Comparison of ENCODE assay signal across 19 cellular contexts in genomic region chr6:2229742-2230141, GRCh38. TPM values are rescaled to one million over a fixed set of nuclear protein-coding genes. Genes with fewer than 3 reads are reported as not detected.
DNase-seq lines count a peak whose midpoint lies in the region; ATAC-seq and TF ChIP-seq lines count a peak whose summit lies in the region.
"Had no signal": no experiment of that assay in that cellular context is flagged by ENCODE, and none has a peak within 500 bp of the region (broad histone marks: within the 10 kb centered on the region; RNA-seq: fewer than 3 reads in every experiment).

No MANE protein-coding gene starts in this region.

- TF ChIP-seq RAD21 in Ishikawa (IDR thresholded peaks at IDR 0.05; ENCODE audit: low read depth), result no peak

- H3K9me3 Mint-ChIP-seq in endodermal cell, result no peaks in the 10 kb centered on the region
- no peaks in the 10 kb centered on the region for H3K9me3 Mint-ChIP-seq in activated T-helper 2 cell treated with anti-CD3 and anti-CD28 coated beads, Interferon-gamma antibody, Interleukin-2, Interleukin-4, amounts not matched to agents 10 μg/mL and 5 μg/mL and 100 μg/mL, durations not matched to agents 14 hours and 24 hours and 36 hours
- H3K9me3 Mint-ChIP-seq in activated naive CD4-positive, alpha-beta T cell treated with anti-CD3 and anti-CD28 coated beads, Interleukin-2, amount 50 U/mL, for 72 hours, result no peaks in the 10 kb centered on the region

- TF ChIP-seq CTCF in endodermal cell (conservative IDR thresholded peaks at IDR 0.05), result no peak

- DNase-seq in ELF-1 (ENCODE audit: low read depth, low spot score) (peak; percentile 46), endodermal cell (peak; percentile 75), left kidney (ENCODE audit: low read depth, low spot score) (peak; percentile 43), Kasumi-1 (lab: John Stamatoyannopoulos, UW) (no peak), NCI-H446 (lab: John Stamatoyannopoulos, UW) (no peak)
- DNase-seq in activated T-helper 2 cell treated with anti-CD3 and anti-CD28 coated beads, Interferon-gamma antibody, Interleukin-2, Interleukin-4, amounts not matched to agents 10 μg/mL and 5 μg/mL and 100 μg/mL, durations not matched to agents 14 hours and 24 hours and 36 hours (ENCODE audit: low spot score), result no peak
- no peak for DNase-seq in activated naive CD4-positive, alpha-beta T cell treated with anti-CD3 and anti-CD28 coated beads, Interleukin-2, amount 50 U/mL, for 72 hours (ENCODE audit: low spot score in 2 of 2)
- DNase-seq: GOT3, KG1, NCI-H1048, NCI-H1417, NCI-H1694, NCI-H2029 treated with DMSO at 0.1 percent for 48 hours, NCI-H2171, NCI-H510A treated with DMSO at 0.1 percent for 48 hours, PC-3, SK-N-SH, SW 1271 had no signal

- H3K27ac ChIP-seq in endodermal cell (ENCODE audit: low read depth, low read length), result no peak overlapping the region

- peaks cover 41% of the 10 kb centered on the region for H3K4me1 Mint-ChIP-seq in endodermal cell
- H3K4me1 Mint-ChIP-seq in activated T-helper 2 cell treated with anti-CD3 and anti-CD28 coated beads, Interferon-gamma antibody, Interleukin-2, Interleukin-4, amounts not matched to agents 10 μg/mL and 5 μg/mL and 100 μg/mL, durations not matched to agents 14 hours and 24 hours and 36 hours (ENCODE audit: low read depth), result peaks cover 32% of the 10 kb centered on the region

- no peak for ATAC-seq in activated naive CD4-positive, alpha-beta T cell treated with anti-CD3 and anti-CD28 coated beads, Interleukin-2, amount 50 U/mL, for 72 hours
- ATAC-seq: PC-3 had no signal

- H3K27ac Mint-ChIP-seq in endodermal cell, result peak overlapping the region; percentile 63
- H3K27ac Mint-ChIP-seq in activated T-helper 2 cell treated with anti-CD3 and anti-CD28 coated beads, Interferon-gamma antibody, Interleukin-2, Interleukin-4, amounts not matched to agents 10 μg/mL and 5 μg/mL and 100 μg/mL, durations not matched to agents 14 hours and 24 hours and 36 hours, result no peak overlapping the region
- peak overlapping the region in 1 of 2 donors; percentile 14 for H3K27ac Mint-ChIP-seq in activated naive CD4-positive, alpha-beta T cell treated with anti-CD3 and anti-CD28 coated beads, Interleukin-2, amount 50 U/mL, for 72 hours

- no peak overlapping the region for H3K9ac ChIP-seq in endodermal cell (ENCODE audit: extremely low read depth, low read length, poor library complexity, severe bottlenecking)
- H3K9ac ChIP-seq: SK-N-SH had no signal

- no peak overlapping the region for H3K4me3 ChIP-seq in endodermal cell (ENCODE audit: low read length)

- 80 to 84% methylated on average over 2 to 4 of the region's 4 CpGs for WGBS in endodermal cell (ENCODE audit: insufficient coverage in 1 of 2, insufficient read length in 1 of 2), 2 experiments

- intact Hi-C loops in activated T-helper 2 cell treated with anti-CD3 and anti-CD28 coated beads, Interferon-gamma antibody, Interleukin-2, Interleukin-4, amounts not matched to agents 10 μg/mL and 5 μg/mL and 100 μg/mL, durations not matched to agents 14 hours and 24 hours and 36 hours (cut with micrococcal nuclease), result no loop called here

- H3K4me3 Mint-ChIP-seq in endodermal cell, result no peak overlapping the region
- no peak overlapping the region for H3K4me3 Mint-ChIP-seq in activated T-helper 2 cell treated with anti-CD3 and anti-CD28 coated beads, Interferon-gamma antibody, Interleukin-2, Interleukin-4, amounts not matched to agents 10 μg/mL and 5 μg/mL and 100 μg/mL, durations not matched to agents 14 hours and 24 hours and 36 hours (ENCODE audit: low read depth)

- TF ChIP-seq EP300 in Ishikawa (IDR thresholded peaks at IDR 0.05; ENCODE audit: borderline replicate concordance), result no peak

- no peaks in the 10 kb centered on the region for H3K27me3 ChIP-seq in endodermal cell (ENCODE audit: control insufficient read depth, insufficient read depth, low read length, poor library complexity, severe bottlenecking)

- H3K9me3 ChIP-seq in endodermal cell (ENCODE audit: control insufficient read depth, low read length), result no peaks in the 10 kb centered on the region
- H3K9me3 ChIP-seq: SK-N-SH had no signal

- no peaks in the 10 kb centered on the region for H3K27me3 Mint-ChIP-seq in endodermal cell (ENCODE audit: insufficient read depth)
- no peaks in the 10 kb centered on the region for H3K27me3 Mint-ChIP-seq in activated T-helper 2 cell treated with anti-CD3 and anti-CD28 coated beads, Interferon-gamma antibody, Interleukin-2, Interleukin-4, amounts not matched to agents 10 μg/mL and 5 μg/mL and 100 μg/mL, durations not matched to agents 14 hours and 24 hours and 36 hours (ENCODE audit: low read depth)

- no peaks in the 10 kb centered on the region for H3K36me3 Mint-ChIP-seq in endodermal cell (ENCODE audit: low read depth)
- no peaks in the 10 kb centered on the region for H3K36me3 Mint-ChIP-seq in activated T-helper 2 cell treated with anti-CD3 and anti-CD28 coated beads, Interferon-gamma antibody, Interleukin-2, Interleukin-4, amounts not matched to agents 10 μg/mL and 5 μg/mL and 100 μg/mL, durations not matched to agents 14 hours and 24 hours and 36 hours (ENCODE audit: low read depth)
- peaks cover 0 to 5% of the 10 kb centered on the region in 2 donors for H3K36me3 Mint-ChIP-seq in activated naive CD4-positive, alpha-beta T cell treated with anti-CD3 and anti-CD28 coated beads, Interleukin-2, amount 50 U/mL, for 72 hours

- H3K4me1 ChIP-seq in endodermal cell (ENCODE audit: control insufficient read depth, insufficient read depth, low read length), result peaks cover 6% of the 10 kb centered on the region

- H3K36me3 ChIP-seq in endodermal cell (ENCODE audit: control insufficient read depth, insufficient read depth, low read length), result no peaks in the 10 kb centered on the region

TF ChIP-seq in Ishikawa, 13 proteins besides CTCF, POLR2A, EP300 and RAD21:
- TF ChIP-seq TEAD4 (IDR thresholded peaks at IDR 0.05) (peak; percentile 33; the same call in 1 of the 2 replicates), YY1 (IDR thresholded peaks at IDR 0.05; ENCODE audit: low read depth) (no peak), USF1 (IDR thresholded peaks at IDR 0.05) (no peak), EGR1 (IDR thresholded peaks at IDR 0.05) (no peak)
TF ChIP-seq in Ishikawa: peak in this region for 1.

RNA-seq across cellular contexts. Expression of gene GMDS, which starts 15.7 kb away (rescaled TPM):
- total RNA-seq in endodermal cell, result 10 to 100 TPM; 25.4 to 29.5 TPM
- 12.2 TPM for polyA plus RNA-seq in endodermal cell (2013, experiment 1 of 2)
- polyA plus RNA-seq in endodermal cell (2013, experiment 2 of 2), result 9.8 TPM
- total RNA-seq in activated T-helper 2 cell treated with anti-CD3 and anti-CD28 coated beads, Interferon-gamma antibody, Interleukin-2, Interleukin-4, amounts not matched to agents 10 μg/mL and 5 μg/mL and 100 μg/mL, durations not matched to agents 14 hours and 24 hours and 36 hours, result 35.7 and 36.9 TPM in 2 replicates
- total RNA-seq in activated naive CD4-positive, alpha-beta T cell treated with anti-CD3 and anti-CD28 coated beads, Interleukin-2, amount 50 U/mL, for 72 hours, result 10 to 100 TPM; 23.9 to 37.6 TPM

Comparison
In these comparisons a context has a peak if more than half of its experiments do, and no peak if none do; other contexts are left out.
1. DNase-seq: peak in ELF-1 (single experiment), endodermal cell (single experiment) and left kidney (single experiment); none in Kasumi-1 (0 of 2), activated T-helper 2 cell treated with anti-CD3 and anti-CD28 coated beads, Interferon-gamma antibody, Interleukin-2, Interleukin-4, amounts not matched to agents 10 μg/mL and 5 μg/mL and 100 μg/mL, durations not matched to agents 14 hours and 24 hours and 36 hours (single experiment), activated naive CD4-positive, alpha-beta T cell treated with anti-CD3 and anti-CD28 coated beads, Interleukin-2, amount 50 U/mL, for 72 hours (0 of 2) and NCI-H446 (0 of 2).